Comparison of ENCODE assay signal across 8 cellular contexts in the genomic region with DNA sequence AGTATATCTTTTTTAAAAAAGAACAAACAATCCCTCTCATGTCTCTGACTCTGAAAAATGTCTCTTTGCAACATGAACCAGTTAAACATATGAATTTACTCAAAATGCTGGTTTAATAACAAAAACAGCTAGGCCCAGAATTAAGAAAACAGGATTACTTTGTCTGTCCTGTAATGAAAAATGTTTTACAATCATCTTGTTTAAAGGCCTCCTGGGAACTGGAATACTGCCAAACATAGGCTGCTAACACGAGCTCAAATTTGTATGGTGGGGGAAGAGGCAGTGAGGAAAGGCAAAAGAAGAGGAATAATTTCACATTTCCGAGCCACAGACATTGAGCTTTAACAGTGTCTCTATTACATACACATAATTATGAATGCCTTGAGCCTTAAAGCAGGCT.
DNase-seq lines count a peak whose midpoint lies in the region; ATAC-seq and TF ChIP-seq lines count a peak whose summit lies in the region.
"Had no signal": no experiment of that assay in that cellular context is flagged by ENCODE, and none has a peak within 500 bp of the region (broad histone marks: within the 10 kb centered on the region; RNA-seq: fewer than 3 reads in every experiment).

No MANE protein-coding gene starts in this region.

- TF ChIP-seq CTCF in HEK293 (tag by site-specific recombination; IDR thresholded peaks at IDR 0.05): no peak

- no peak overlapping the region for H3K27ac Mint-ChIP-seq in stimulated activated memory B cell treated with anti-CD40 and anti-IgM and Interleukin-4, amounts not matched to agents 10 μg/mL and 1 μg/mL and 100 μg/mL, for 72 hours
- H3K27ac Mint-ChIP-seq: activated CD4-positive, alpha-beta memory T cell treated with anti-CD3 and anti-CD28 coated beads for 36 hours had no signal

- peaks cover 2% of the 10 kb centered on the region for H3K9me3 Mint-ChIP-seq in stimulated activated memory B cell treated with anti-CD40 and anti-IgM and Interleukin-4, amounts not matched to agents 10 μg/mL and 1 μg/mL and 100 μg/mL, for 72 hours

- CTCF ChIA-PET in HEK293 (lab: Yijun Ruan, JAX): interaction anchor here (0.6 to 1.1 kb wide), 2 partner anchors 10 to 506 kb away, joined by 3 read pairs; no protein-coding TSS in a partner anchor

- H3K4me3 ChIP-seq in HEK293 (ENCODE audit: low read depth, low read length): no peak overlapping the region
- H3K4me3 ChIP-seq in skeletal muscle cell (ENCODE audit: low read depth, low read length): no peak overlapping the region

- POLR2A ChIA-PET in HEK293 (lab: Yijun Ruan, JAX): interaction anchor here (0.7 kb wide), 1 partner anchor 157 kb away, joined by 3 read pairs; the partner anchor contains the start of gene PCLAF

- H3K9me3 ChIP-seq in HEK293 (ENCODE audit: control insufficient read depth, insufficient read depth, low read depth, low read length): no peaks in the 10 kb centered on the region

- H3K4me1 ChIP-seq in HEK293 (ENCODE audit: control insufficient read depth, insufficient read depth, low read length): peaks cover 7% of the 10 kb centered on the region

- peak overlapping the region; percentile 65 for H3K27ac ChIP-seq in HEK293 (ENCODE audit: extremely low read depth, low read depth, low read length)

- no peaks in the 10 kb centered on the region for H3K27me3 Mint-ChIP-seq in stimulated activated memory B cell treated with anti-CD40 and anti-IgM and Interleukin-4, amounts not matched to agents 10 μg/mL and 1 μg/mL and 100 μg/mL, for 72 hours
- H3K27me3 Mint-ChIP-seq: activated CD4-positive, alpha-beta memory T cell treated with anti-CD3 and anti-CD28 coated beads for 36 hours had no signal

- no peak for ATAC-seq in stimulated activated memory B cell treated with anti-CD40 and anti-IgM and Interleukin-4, amounts not matched to agents 10 μg/mL and 1 μg/mL and 100 μg/mL, for 72 hours

- H3K4me1 Mint-ChIP-seq in stimulated activated memory B cell treated with anti-CD40 and anti-IgM and Interleukin-4, amounts not matched to agents 10 μg/mL and 1 μg/mL and 100 μg/mL, for 72 hours: no peaks in the 10 kb centered on the region

- no peak overlapping the region for H3K4me3 Mint-ChIP-seq in stimulated activated memory B cell treated with anti-CD40 and anti-IgM and Interleukin-4, amounts not matched to agents 10 μg/mL and 1 μg/mL and 100 μg/mL, for 72 hours
- H3K4me3 Mint-ChIP-seq: activated CD4-positive, alpha-beta memory T cell treated with anti-CD3 and anti-CD28 coated beads for 36 hours had no signal

- in situ Hi-C loops in ACHN (cut with HindIII; ENCODE audit: low pct_ligation_motif_present, low pct_unique_long_range_greater_than_20kb, low sequenced_read_pairs): no loop called here

- H3K36me3 ChIP-seq in HEK293 (ENCODE audit: control insufficient read depth in 2 of 2, insufficient read depth in 1 of 2, low read length in 2 of 2): no peaks in the 10 kb centered on the region

- DNase-seq in NCI-H82 treated with DMSO at 0.1 percent for 48 hours (lab: John Stamatoyannopoulos, UW; ENCODE audit: unreplicated experiment) (peak; percentile 72), fibroblast of peridontal ligament (ENCODE audit: extremely low read depth) (peak; percentile 85), skeletal muscle cell (ENCODE audit: low read depth) (peak; percentile 75), hepatic stellate cell (ENCODE audit: low spot score) (no peak), ACHN (no peak)
- DNase-seq: activated CD4-positive, alpha-beta memory T cell treated with anti-CD3 and anti-CD28 coated beads for 36 hours had no signal

- H3K36me3 Mint-ChIP-seq in stimulated activated memory B cell treated with anti-CD40 and anti-IgM and Interleukin-4, amounts not matched to agents 10 μg/mL and 1 μg/mL and 100 μg/mL, for 72 hours: peaks cover 47% of the 10 kb centered on the region

TF ChIP-seq in HEK293, 187 proteins besides CTCF, POLR2A, EP300 and RAD21:
- no peak for TF ChIP-seq ZNF175 (tag by site-specific recombination; IDR thresholded peaks at IDR 0.05)
- no peak for TF ChIP-seq ZNF677 (tag by site-specific recombination; IDR thresholded peaks at IDR 0.05)
- peak; percentile 65 for TF ChIP-seq GLIS1 (tag by site-specific recombination; IDR thresholded peaks at IDR 0.05)
- no peak for TF ChIP-seq SP7 (tag by site-specific recombination; IDR thresholded peaks at IDR 0.05)
- TF ChIP-seq, protein P1, sequence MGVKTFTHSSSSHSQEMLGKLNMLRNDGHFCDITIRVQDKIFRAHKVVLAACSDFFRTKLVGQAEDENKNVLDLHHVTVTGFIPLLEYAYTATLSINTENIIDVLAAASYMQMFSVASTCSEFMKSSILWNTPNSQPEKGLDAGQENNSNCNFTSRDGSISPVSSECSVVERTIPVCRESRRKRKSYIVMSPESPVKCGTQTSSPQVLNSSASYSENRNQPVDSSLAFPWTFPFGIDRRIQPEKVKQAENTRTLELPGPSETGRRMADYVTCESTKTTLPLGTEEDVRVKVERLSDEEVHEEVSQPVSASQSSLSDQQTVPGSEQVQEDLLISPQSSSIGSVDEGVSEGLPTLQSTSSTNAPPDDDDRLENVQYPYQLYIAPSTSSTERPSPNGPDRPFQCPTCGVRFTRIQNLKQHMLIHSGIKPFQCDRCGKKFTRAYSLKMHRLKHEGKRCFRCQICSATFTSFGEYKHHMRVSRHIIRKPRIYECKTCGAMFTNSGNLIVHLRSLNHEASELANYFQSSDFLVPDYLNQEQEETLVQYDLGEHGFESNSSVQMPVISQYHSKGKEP (tag by site-specific recombination; IDR thresholded peaks at IDR 0.05): peak; percentile 49; the same call in 1 of the 2 replicates
- TF ChIP-seq PRDM10 (tag by site-specific recombination; IDR thresholded peaks at IDR 0.05): no peak
- TF ChIP-seq PRDM6 (tag by site-specific recombination; IDR thresholded peaks at IDR 0.05): peak; percentile 99
- 0 out of 2 replicates have a peak, but pooled peaks have one; percentile 27 for TF ChIP-seq ZBTB8A (tag by site-specific recombination; IDR thresholded peaks at IDR 0.05)
- TF ChIP-seq, protein P2, sequence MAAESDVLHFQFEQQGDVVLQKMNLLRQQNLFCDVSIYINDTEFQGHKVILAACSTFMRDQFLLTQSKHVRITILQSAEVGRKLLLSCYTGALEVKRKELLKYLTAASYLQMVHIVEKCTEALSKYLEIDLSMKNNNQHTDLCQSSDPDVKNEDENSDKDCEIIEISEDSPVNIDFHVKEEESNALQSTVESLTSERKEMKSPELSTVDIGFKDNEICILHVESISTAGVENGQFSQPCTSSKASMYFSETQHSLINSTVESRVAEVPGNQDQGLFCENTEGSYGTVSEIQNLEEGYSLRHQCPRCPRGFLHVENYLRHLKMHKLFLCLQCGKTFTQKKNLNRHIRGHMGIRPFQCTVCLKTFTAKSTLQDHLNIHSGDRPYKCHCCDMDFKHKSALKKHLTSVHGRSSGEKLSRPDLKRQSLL (tag by site-specific recombination; IDR thresholded peaks at IDR 0.05): peak; percentile 52
- peak; percentile 83 for TF ChIP-seq IKZF3 (tag by site-specific recombination; IDR thresholded peaks at IDR 0.05)

Comparison
In these comparisons a context has a peak if more than half of its experiments do, and no peak if none do; other contexts are left out.
1. DNase-seq: peak in NCI-H82 treated with DMSO at 0.1 percent for 48 hours (single experiment), fibroblast of peridontal ligament (single experiment) and skeletal muscle cell (single experiment); none in hepatic stellate cell (single experiment) and ACHN (single experiment).